In genomic region chr7:5898480-5899224, GRCh38 we compare ENCODE assay signal across 8 cellular contexts. TPM values are rescaled to one million over a fixed set of nuclear protein-coding genes. Genes with fewer than 3 reads are reported as not detected.
DNase-seq lines count a peak whose midpoint lies in the region; ATAC-seq, FAIRE-seq and TF ChIP-seq lines count a peak whose summit lies in the region.
"Not testable (repeated sequence)": the region's sequence is repeated elsewhere in the genome, so short reads cannot be mapped to it uniquely, and the experiment has no call there.

Gene CCZ1 (plus strand): TSS chr7:5898733. CDS start chr7:5898800, 67 bp downstream.

- ATAC-seq in GM18873 (IDR thresholded peaks at IDR 0.05; ENCODE audit: low FRiP score, unreplicated experiment) (peak; percentile 68), HG03060 (IDR thresholded peaks at IDR 0.05; ENCODE audit: low read depth, unreplicated experiment) (peak; percentile 71)
- peak; percentile 97 for ATAC-seq in central memory CD8-positive, alpha-beta T cell (replicated peaks; ENCODE audit: extremely low read depth, poor library complexity, severe bottlenecking)

- H3K4me3 ChIP-seq in AG04450 (ENCODE audit: low read depth, low read length) (peak within 1 kb of the TSS; percentile 51), keratinocyte (ENCODE audit: control insufficient read depth in 2 of 3, extremely low read depth in 1 of 3, insufficient read depth in 2 of 3, low read depth in 1 of 3, low read length in 3 of 3) (peak within 1 kb of the TSS in 2 of 3 experiments; percentile 40)

- not testable (repeated sequence) for H3K9me1 ChIP-seq in keratinocyte (ENCODE audit: control insufficient read depth, extremely low read depth, insufficient read depth, low read length)

- H3K79me2 ChIP-seq in keratinocyte (ENCODE audit: control insufficient read depth, insufficient read depth, low read length), result not testable (repeated sequence)

- not testable (repeated sequence) for H2AFZ ChIP-seq in keratinocyte (ENCODE audit: control insufficient read depth, low read length)

- not testable (repeated sequence) for FAIRE-seq in keratinocyte (lab: Jason Lieb, UNC)

- peak; percentile 20; the same call in 1 of the 2 replicates for TF ChIP-seq CTCF in AG04450 (IDR thresholded peaks at IDR 0.05; ENCODE audit: low read depth, low read length)
- not testable (repeated sequence) for TF ChIP-seq CTCF in keratinocyte (optimal IDR thresholded peaks at IDR 0.05 in 1 of 3, IDR thresholded peaks at IDR 0.05 in 1 of 3, conservative IDR thresholded peaks at IDR 0.05 in 1 of 3; ENCODE audit: extremely low read depth in 1 of 3, insufficient read depth in 2 of 3, low read length in 3 of 3)

- dilution Hi-C loops in keratinocyte (cut with MboI; ENCODE audit: extremely low pct_ligation_motif_present, low sequenced_read_pairs), result not testable (repeated sequence)

- H3K36me3 ChIP-seq in keratinocyte (ENCODE audit: control insufficient read depth in 2 of 2, extremely low read depth in 1 of 2, insufficient read depth in 2 of 2, low read length in 2 of 2), result not testable (repeated sequence)

- H3K9me3 ChIP-seq in AG04450 (ENCODE audit: control insufficient read depth, insufficient read depth, low read length); keratinocyte (ENCODE audit: control insufficient read depth, low read depth, low read length): not testable (repeated sequence)

- DNase-seq in AG04450 (ENCODE audit: low read depth, low spot score); keratinocyte (ENCODE audit: low read depth, low spot score): not testable (repeated sequence)
- DNase-seq in NCI-H2171 treated with DMSO at 0.1 percent for 48 hours (lab: John Stamatoyannopoulos, UW), result peak; percentile 53
- DNase-seq in activated CD4-positive, alpha-beta T cell treated with anti-CD3 and anti-CD28 coated beads for 24 hours (ENCODE audit: low read depth in 2 of 2), result peak; percentile 49 to 67
- peak; percentile 48 to 59 for DNase-seq in central memory CD8-positive, alpha-beta T cell (ENCODE audit: low spot score in 2 of 2)
- peak; percentile 73 for DNase-seq in stimulated activated CD4-positive, alpha-beta T cell treated with anti-CD3 and anti-CD28 coated beads, Interleukin-12 subunit alpha, Interleukin-12 subunit beta, amount 100 ng/mL, for 4 hours

- not testable (repeated sequence) for H3K27me3 ChIP-seq in AG04450 (ENCODE audit: control insufficient read depth, insufficient read depth, low read length); keratinocyte (ENCODE audit: control insufficient read depth, extremely low read depth, insufficient read depth, low read length)

- H3K4me1 ChIP-seq in keratinocyte (ENCODE audit: control insufficient read depth, extremely low read depth, insufficient read depth, low read length), result not testable (repeated sequence)

- H3K9me3 Mint-ChIP-seq in central memory CD8-positive, alpha-beta T cell, result not testable (repeated sequence)

- not testable (repeated sequence) for H3K27me3 Mint-ChIP-seq in central memory CD8-positive, alpha-beta T cell

- H3K27ac ChIP-seq in AG04450 (ENCODE audit: low read depth, low read length); keratinocyte (ENCODE audit: control insufficient read depth, insufficient read depth, low read length): not testable (repeated sequence)

- H3K4me3 Mint-ChIP-seq in central memory CD8-positive, alpha-beta T cell, result peak within 1 kb of the TSS; percentile 76

- peaks cover 20% of the 10 kb centered on the region for H3K36me3 Mint-ChIP-seq in central memory CD8-positive, alpha-beta T cell (ENCODE audit: insufficient read depth)

- H3K4me1 Mint-ChIP-seq in central memory CD8-positive, alpha-beta T cell, result not testable (repeated sequence)

- not testable (repeated sequence) for H4K20me1 ChIP-seq in keratinocyte (ENCODE audit: control insufficient read depth, extremely low read depth, insufficient read depth, low read length)

- CTCF ChIA-PET in AG04450 (lab: Charles Lee), result not testable (repeated sequence)

- POLR2A ChIA-PET in AG04450 (lab: Yijun Ruan, JAX), result not testable (repeated sequence)

- peak within 1 kb of the TSS; percentile 47 for H3K9ac ChIP-seq in keratinocyte (ENCODE audit: control insufficient read depth, extremely low read depth, insufficient read depth, low read length)

- H3K27ac Mint-ChIP-seq in central memory CD8-positive, alpha-beta T cell (ENCODE audit: low read depth), result peak within 1 kb of the TSS; percentile 84

- peak within 1 kb of the TSS; percentile 22 for H3K4me2 ChIP-seq in keratinocyte (ENCODE audit: control insufficient read depth, extremely low read depth, insufficient read depth, low read depth, low read length)

RNA-seq across cellular contexts. Expression of gene CCZ1, which starts in this region (rescaled TPM):
- polyA plus RNA-seq in AG04450 (2011; rRNA removed), result 51.4 and 72.2 TPM in 2 replicates
- 12.8 and 26.6 TPM in 2 replicates for polyA minus RNA-seq in AG04450 (2011; rRNA and poly(A)+ RNA removed)
- polyA plus RNA-seq in keratinocyte, result 58.1 to 110 TPM (median 73.5 TPM) in 3 replicates
- 64.2 TPM for polyA plus RNA-seq in keratinocyte (2011; ENCODE audit: low read depth)
- polyA plus RNA-seq in keratinocyte (2011; cell fraction: cytosol; rRNA removed), result 51.8 and 88.5 TPM in 2 replicates
- 37.7 and 51.7 TPM in 2 replicates for polyA plus RNA-seq in keratinocyte (2011; cell fraction: nucleus; rRNA removed)
- 58.7 and 71.8 TPM in 2 replicates for polyA plus RNA-seq in keratinocyte (2012; ENCODE audit: low replicate concordance)
- 7.9 to 36.0 TPM (median 22.1 TPM) in 3 replicates for polyA minus RNA-seq in keratinocyte
- polyA minus RNA-seq in keratinocyte (2011; cell fraction: cytosol; rRNA and poly(A)+ RNA removed), result 32.0 TPM
- 8.9 and 22.0 TPM in 2 replicates for polyA minus RNA-seq in keratinocyte (2011; cell fraction: nucleus; rRNA and poly(A)+ RNA removed)
